23 cellular contexts compared by ENCODE assay signal in genomic region chr7:155518633-155519032, GRCh38. TPM values are rescaled to one million over a fixed set of nuclear protein-coding genes. Genes with fewer than 3 reads are reported as not detected.
DNase-seq lines count a peak whose midpoint lies in the region; ATAC-seq and TF ChIP-seq lines count a peak whose summit lies in the region.
"Had no signal": no experiment of that assay in that cellular context is flagged by ENCODE, and none has a peak within 500 bp of the region (broad histone marks: within the 10 kb centered on the region; RNA-seq: fewer than 3 reads in every experiment).

No MANE protein-coding gene starts in this region.

- in situ Hi-C loops in GM13977 (cut with MboI; ENCODE audit: low pct_unique_long_range_greater_than_20kb, low sequenced_read_pairs, unreplicated experiment): loop anchor here (10.0 kb wide), 1 partner anchor 64 kb away; the partner anchor contains the start of gene EN2

- no peak overlapping the region for H3K23ac ChIP-seq in trophoblast cell (ENCODE audit: low read length)

- peaks cover 95% of the 10 kb centered on the region for H3K27me3 ChIP-seq in endodermal cell (ENCODE audit: control insufficient read depth, insufficient read depth, low read length, poor library complexity, severe bottlenecking)
- H3K27me3 ChIP-seq in trophoblast cell (ENCODE audit: insufficient read depth, low read length): peaks cover 7% of the 10 kb centered on the region

- no peak overlapping the region for H3K27ac Mint-ChIP-seq in endodermal cell
- H3K27ac Mint-ChIP-seq in activated CD8-positive, alpha-beta T cell treated with anti-CD3 and anti-CD28 coated beads for 36 hours: no peak overlapping the region
- H3K27ac Mint-ChIP-seq: CD14-positive monocyte; CD4-positive, alpha-beta memory T cell; CD4-positive, CD25-positive, alpha-beta regulatory T cell; CD8-positive, alpha-beta memory T cell had no signal

- POLR2A ChIA-PET in activated CD8-positive, alpha-beta T cell treated with anti-CD3 and anti-CD28 coated beads for 36 hours (lab: Charles Lee): no interaction called here

- no peak for ATAC-seq in activated CD8-positive, alpha-beta T cell treated with anti-CD3 and anti-CD28 coated beads for 36 hours

- H3K4me3 ChIP-seq in endodermal cell (ENCODE audit: low read length): no peak overlapping the region
- H3K4me3 ChIP-seq in trophoblast cell (ENCODE audit: low read depth, low read length): peak overlapping the region; percentile 4
- H3K4me3 ChIP-seq: BLaER1 had no signal

- H3K36me3 ChIP-seq in endodermal cell (ENCODE audit: control insufficient read depth, insufficient read depth, low read length): no peaks in the 10 kb centered on the region
- H3K36me3 ChIP-seq in trophoblast cell (ENCODE audit: control insufficient read depth in 1 of 2, insufficient read depth in 2 of 2, low read length in 2 of 2): no peaks in the 10 kb centered on the region
- H3K36me3 ChIP-seq: BE2C, BLaER1 had no signal

- H2AFZ ChIP-seq in trophoblast cell (ENCODE audit: insufficient read depth, low read length, poor library complexity): no peak overlapping the region

- no peaks in the 10 kb centered on the region for H3K9me3 Mint-ChIP-seq in endodermal cell
- no peaks in the 10 kb centered on the region for H3K9me3 Mint-ChIP-seq in activated CD8-positive, alpha-beta T cell treated with anti-CD3 and anti-CD28 coated beads for 36 hours
- H3K9me3 Mint-ChIP-seq: CD14-positive monocyte; CD4-positive, alpha-beta memory T cell; CD4-positive, CD25-positive, alpha-beta regulatory T cell; CD8-positive, alpha-beta memory T cell had no signal

- no peaks in the 10 kb centered on the region for H3K79me2 ChIP-seq in trophoblast cell (ENCODE audit: control insufficient read depth, insufficient read depth, low read length, poor library complexity)

- H3K4me1 Mint-ChIP-seq in endodermal cell: peaks cover 6% of the 10 kb centered on the region
- no peaks in the 10 kb centered on the region for H3K4me1 Mint-ChIP-seq in activated CD8-positive, alpha-beta T cell treated with anti-CD3 and anti-CD28 coated beads for 36 hours (ENCODE audit: low read depth)
- H3K4me1 Mint-ChIP-seq: CD14-positive monocyte; CD4-positive, alpha-beta memory T cell; CD4-positive, CD25-positive, alpha-beta regulatory T cell; CD8-positive, alpha-beta memory T cell had no signal

- H3K79me1 ChIP-seq in trophoblast cell (ENCODE audit: low read length): no peaks in the 10 kb centered on the region

- no peak overlapping the region for H4K8ac ChIP-seq in trophoblast cell (ENCODE audit: low read depth, low read length)

- no peak overlapping the region for H4K12ac ChIP-seq in trophoblast cell (ENCODE audit: low read depth, low read length)

- no peak for TF ChIP-seq CTCF in endodermal cell (conservative IDR thresholded peaks at IDR 0.05)
- TF ChIP-seq CTCF in activated CD8-positive, alpha-beta T cell treated with anti-CD3 and anti-CD28 coated beads for 36 hours (IDR thresholded peaks at IDR 0.05): no peak
- TF ChIP-seq CTCF in GM13977 (IDR thresholded peaks at IDR 0.05; ENCODE audit: extremely low read depth, insufficient read depth, missing control alignments): no peak

- H3K4me1 ChIP-seq in endodermal cell (ENCODE audit: control insufficient read depth, insufficient read depth, low read length): no peaks in the 10 kb centered on the region
- H3K4me1 ChIP-seq in trophoblast cell (ENCODE audit: control insufficient read depth in 1 of 2, insufficient read depth in 2 of 2, low read length in 2 of 2): no peaks in the 10 kb centered on the region
- H3K4me1 ChIP-seq: BE2C, BLaER1, Caco-2 had no signal

- no peak overlapping the region for H3K4ac ChIP-seq in trophoblast cell (ENCODE audit: low read depth, low read length)

- H3K27ac ChIP-seq in endodermal cell (ENCODE audit: low read depth, low read length) (no peak overlapping the region), trophoblast cell (ENCODE audit: low read depth, low read length) (no peak overlapping the region)
- H3K27ac ChIP-seq: BLaER1 had no signal

- no peak overlapping the region for H2BK5ac ChIP-seq in trophoblast cell (ENCODE audit: low read depth, low read length, poor library complexity)

- H3K36me3 Mint-ChIP-seq in endodermal cell (ENCODE audit: low read depth): no peaks in the 10 kb centered on the region
- no peaks in the 10 kb centered on the region for H3K36me3 Mint-ChIP-seq in activated CD8-positive, alpha-beta T cell treated with anti-CD3 and anti-CD28 coated beads for 36 hours (ENCODE audit: low read depth)
- H3K36me3 Mint-ChIP-seq: CD14-positive monocyte; CD4-positive, alpha-beta memory T cell; CD4-positive, CD25-positive, alpha-beta regulatory T cell; CD8-positive, alpha-beta memory T cell had no signal

- CTCF ChIA-PET in activated CD8-positive, alpha-beta T cell treated with anti-CD3 and anti-CD28 coated beads for 36 hours (lab: Charles Lee): no interaction called here

- no peak overlapping the region for H3K4me2 ChIP-seq in trophoblast cell (ENCODE audit: low read length)
- H3K4me2 ChIP-seq: BLaER1 had no signal

- H2BK12ac ChIP-seq in trophoblast cell (ENCODE audit: low read length): no peak overlapping the region

- H2BK120ac ChIP-seq in trophoblast cell (ENCODE audit: insufficient read depth, low read length, poor library complexity): no peak overlapping the region

- H2AK5ac ChIP-seq in trophoblast cell (ENCODE audit: low read length): no peak overlapping the region

- no peak overlapping the region for H3K9ac ChIP-seq in endodermal cell (ENCODE audit: extremely low read depth, low read length, poor library complexity, severe bottlenecking)
- H3K9ac ChIP-seq in trophoblast cell (ENCODE audit: low read length): no peak overlapping the region
- H3K9ac ChIP-seq: BLaER1 had no signal

- intact Hi-C loops in activated CD8-positive, alpha-beta T cell treated with anti-CD3 and anti-CD28 coated beads for 36 hours (cut with micrococcal nuclease): no loop called here

- no peak overlapping the region for H3K4me3 Mint-ChIP-seq in endodermal cell
- H3K4me3 Mint-ChIP-seq in activated CD8-positive, alpha-beta T cell treated with anti-CD3 and anti-CD28 coated beads for 36 hours: no peak overlapping the region
- H3K4me3 Mint-ChIP-seq: CD14-positive monocyte; CD4-positive, alpha-beta memory T cell; CD4-positive, CD25-positive, alpha-beta regulatory T cell; CD8-positive, alpha-beta memory T cell had no signal

- 86 to 95% methylated on average over 5 to 7 of the region's 7 CpGs for WGBS in endodermal cell (ENCODE audit: insufficient coverage in 1 of 2, insufficient read length in 1 of 2), 2 experiments
- no CpG with 5 or more reads among the region's 7 CpGs for WGBS in trophoblast cell (ENCODE audit: extremely low coverage, insufficient coverage, insufficient read length)

- no peak overlapping the region for H3K18ac ChIP-seq in trophoblast cell (ENCODE audit: low read length)

- H4K91ac ChIP-seq in trophoblast cell (ENCODE audit: low read depth, low read length): no peak overlapping the region

- H3K27me3 Mint-ChIP-seq in endodermal cell (ENCODE audit: insufficient read depth): peaks cover 95% of the 10 kb centered on the region
- H3K27me3 Mint-ChIP-seq in activated CD8-positive, alpha-beta T cell treated with anti-CD3 and anti-CD28 coated beads for 36 hours: peaks cover 23% of the 10 kb centered on the region

- DNase-seq in ecto neural progenitor cell (ENCODE audit: low spot score): peak; percentile 12
- peak; percentile 18 for DNase-seq in endodermal cell
- peak; percentile 78 for DNase-seq in mesenteric fat pad (ENCODE audit: low spot score)
- DNase-seq in trophoblast cell: no peak
- DNase-seq in activated CD8-positive, alpha-beta T cell treated with anti-CD3 and anti-CD28 coated beads for 36 hours: no peak
- no peak for DNase-seq in NCI-H82 treated with DMSO at 0.1 percent for 48 hours (lab: John Stamatoyannopoulos, UW; ENCODE audit: unreplicated experiment)
- no peak for DNase-seq in COLO829 (ENCODE audit: low spot score)
- DNase-seq in GM13977 (ENCODE audit: low spot score): no peak
- DNase-seq: 8988T; ACHN; BE2C; C1 segment of cervical spinal cord; Caco-2; Calu3; CD4-positive, alpha-beta memory T cell; CD4-positive, CD25-positive, alpha-beta regulatory T cell; CD8-positive, alpha-beta memory T cell; DMS79 treated with DMSO at 0.1 percent for 48 hours; GF-D8 had no signal

- no peak overlapping the region for H3K14ac ChIP-seq in trophoblast cell (ENCODE audit: low read length)

- H3K9me3 ChIP-seq in endodermal cell (ENCODE audit: control insufficient read depth, low read length) (no peaks in the 10 kb centered on the region), trophoblast cell (ENCODE audit: insufficient read depth, low read depth, low read length) (peaks cover 4% of the 10 kb centered on the region)
- H3K9me3 ChIP-seq: BE2C, BLaER1, Caco-2 had no signal

RNA-seq across cellular contexts. Expression of gene CNPY1, which starts 27.7 kb away (rescaled TPM):
- total RNA-seq in endodermal cell (under 1 TPM in 1 of 2 donors, not detected in 1; 0.33 TPM), mesenteric fat pad (not detected)
- 18.5 TPM for polyA plus RNA-seq in endodermal cell (2013, experiment 1 of 2)
- 22.2 TPM for polyA plus RNA-seq in endodermal cell (2013, experiment 2 of 2)
- not detected in 2 replicates for polyA plus RNA-seq in trophoblast cell (2013)
- not detected for total RNA-seq in activated CD8-positive, alpha-beta T cell treated with anti-CD3 and anti-CD28 coated beads for 36 hours
- total RNA-seq: A673; Caco-2; Calu3; CD4-positive, alpha-beta memory T cell; CD4-positive, CD25-positive, alpha-beta regulatory T cell; CD8-positive, alpha-beta memory T cell had no signal
- polyA plus RNA-seq: AG04450; CD14-positive monocyte; CD4-positive, alpha-beta memory T cell; CD4-positive, CD25-positive, alpha-beta regulatory T cell; CD8-positive, alpha-beta memory T cell had no signal

Comparison
In these comparisons a context has a peak if more than half of its experiments do, and no peak if none do; other contexts are left out.
1. DNase-seq: peak in ecto neural progenitor cell (single experiment), endodermal cell (single experiment) and mesenteric fat pad (single experiment); none in trophoblast cell (0 of 2), activated CD8-positive, alpha-beta T cell treated with anti-CD3 and anti-CD28 coated beads for 36 hours (single experiment), NCI-H82 treated with DMSO at 0.1 percent for 48 hours (single experiment), COLO829 (single experiment) and GM13977 (single experiment).